ENCODE assay signal across 8 cellular contexts in the genomic region with DNA sequence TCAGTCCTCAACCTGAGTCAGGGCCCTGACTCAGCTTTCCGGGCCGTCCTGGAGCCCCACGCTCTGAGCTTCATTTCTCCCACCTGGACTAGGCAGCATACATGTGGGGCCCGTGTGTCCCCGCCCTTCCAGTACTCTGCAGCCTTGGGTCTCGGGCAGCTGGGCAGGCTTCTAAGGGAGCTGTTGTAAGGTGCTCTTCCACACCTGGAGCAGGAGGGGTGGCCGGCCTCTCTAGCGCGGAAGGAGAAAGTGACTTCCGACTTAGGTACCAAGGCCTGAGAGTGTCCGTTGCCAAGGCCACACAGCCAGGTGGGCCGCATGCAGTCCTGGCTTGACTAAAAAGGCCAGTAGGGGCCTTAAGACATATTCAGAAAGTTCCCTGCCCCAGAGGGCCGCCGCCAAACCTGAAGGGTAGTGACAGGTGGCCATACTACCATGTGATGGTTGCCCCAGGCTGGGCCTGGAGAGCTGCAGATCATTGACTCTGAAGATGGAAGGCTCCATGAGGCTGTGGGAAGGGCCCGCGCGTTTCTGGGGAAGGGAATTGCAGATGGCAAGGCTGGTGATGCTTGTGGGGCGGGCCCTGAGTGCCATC. TPM values are rescaled to one million over a fixed set of nuclear protein-coding genes. Genes with fewer than 3 reads are reported as not detected.
DNase-seq lines count a peak whose midpoint lies in the region; ATAC-seq and TF ChIP-seq lines count a peak whose summit lies in the region.

No MANE protein-coding gene starts in this region.

- peaks cover 27 to 36% of the 10 kb centered on the region in 2 donors for H3K36me3 Mint-ChIP-seq in stimulated activated naive B cell treated with anti-CD40 and anti-IgM and Interleukin-4, amounts not matched to agents 10 μg/mL and 1 μg/mL and 100 μg/mL, for 72 hours

- H3K9me3 ChIP-seq in left ventricle myocardium inferior (replicated peaks) (peaks cover 6% of the 10 kb centered on the region), esophagus squamous epithelium (no peaks in the 10 kb centered on the region)

- H3K36me3 ChIP-seq in left ventricle myocardium inferior (peaks cover 38% of the 10 kb centered on the region), esophagus squamous epithelium (peaks cover 11 to 48% (median 25%) of the 10 kb centered on the region in 3 donors)

- TF ChIP-seq POLR2A in esophagus squamous epithelium (IDR thresholded peaks at IDR 0.05), result no peak

- peaks cover 13 to 33% of the 10 kb centered on the region in 2 donors for H3K4me1 Mint-ChIP-seq in stimulated activated naive B cell treated with anti-CD40 and anti-IgM and Interleukin-4, amounts not matched to agents 10 μg/mL and 1 μg/mL and 100 μg/mL, for 72 hours

- H3K27ac ChIP-seq in left ventricle myocardium inferior (replicated peaks) (peak overlapping the region; percentile 99), esophagus squamous epithelium (peak overlapping the region; percentile 92 to 99 (median 96))

- 45% methylated on average over 7 of the region's 18 CpGs; no CpG with 5 or more reads in 1 of the 2 donors for WGBS in esophagus squamous epithelium, 2 donors

- H3K4me1 ChIP-seq in left ventricle myocardium inferior (peaks cover 81% of the 10 kb centered on the region), esophagus squamous epithelium (peaks cover 28 to 85% (median 47%) of the 10 kb centered on the region in 3 donors)

- H3K27me3 ChIP-seq in left ventricle myocardium inferior (ENCODE audit: low read depth) (no peaks in the 10 kb centered on the region), esophagus squamous epithelium (no peaks in the 10 kb centered on the region)

- intact Hi-C loops in left ventricle myocardium inferior (cut with micrococcal nuclease) (no loop called here), Right ventricle myocardium superior (cut with DNase I) (no loop called here), esophagus squamous epithelium (cut with DNase I) (no loop called here)

- H3K9me3 Mint-ChIP-seq in stimulated activated naive B cell treated with anti-CD40 and anti-IgM and Interleukin-4, amounts not matched to agents 10 μg/mL and 1 μg/mL and 100 μg/mL, for 72 hours, result no peaks in the 10 kb centered on the region

- no peak for ATAC-seq in Right ventricle myocardium superior (ENCODE audit: poor library complexity)
- peak; percentile 33 to 34 for ATAC-seq in stimulated activated naive B cell treated with anti-CD40 and anti-IgM and Interleukin-4, amounts not matched to agents 10 μg/mL and 1 μg/mL and 100 μg/mL, for 72 hours (replicated peaks)

- TF ChIP-seq CTCF in left ventricle myocardium inferior (IDR thresholded peaks at IDR 0.05; ENCODE audit: borderline replicate concordance), result no peak
- TF ChIP-seq CTCF in esophagus squamous epithelium (IDR thresholded peaks at IDR 0.05), result no peak

- H3K27me3 Mint-ChIP-seq in stimulated activated naive B cell treated with anti-CD40 and anti-IgM and Interleukin-4, amounts not matched to agents 10 μg/mL and 1 μg/mL and 100 μg/mL, for 72 hours, result peaks cover 4 to 6% of the 10 kb centered on the region in 2 donors

- H3K27ac Mint-ChIP-seq in stimulated activated naive B cell treated with anti-CD40 and anti-IgM and Interleukin-4, amounts not matched to agents 10 μg/mL and 1 μg/mL and 100 μg/mL, for 72 hours, result peak overlapping the region; percentile 96

- peak overlapping the region; percentile 78 to 90 for H3K4me3 Mint-ChIP-seq in stimulated activated naive B cell treated with anti-CD40 and anti-IgM and Interleukin-4, amounts not matched to agents 10 μg/mL and 1 μg/mL and 100 μg/mL, for 72 hours

- peak overlapping the region; percentile 79 for H3K4me3 ChIP-seq in left ventricle myocardium inferior
- H3K4me3 ChIP-seq in esophagus squamous epithelium, result peak overlapping the region; percentile 52 to 80 (median 58)

- DNase-seq in left ventricle myocardium inferior (no peak), Right ventricle myocardium superior (no peak), NCI-H2171 (lab: John Stamatoyannopoulos, UW) (peak; percentile 37), esophagus squamous epithelium (lab: John Stamatoyannopoulos, UW) (no peak), HuH-7.5 (ENCODE audit: low spot score) (no peak), OCI-M1 (lab: John Stamatoyannopoulos, UW) (no peak), iPS-NIHi7 (ENCODE audit: extremely low spot score) (no peak)
- no peak for DNase-seq in stimulated activated naive B cell treated with anti-CD40 and anti-IgM and Interleukin-4, amounts not matched to agents 10 μg/mL and 1 μg/mL and 100 μg/mL, for 72 hours

RNA-seq across cellular contexts. Expression of gene SEMA3B, which starts 9.4 kb away (rescaled TPM):
- 23.2 TPM for total RNA-seq in left ventricle myocardium inferior
- 19.9 TPM for total RNA-seq in Right ventricle myocardium superior
- 1 to 10 TPM in 3 of 4 donors, under 1 TPM in 1; 0.70 to 8.2 (median 2.4) TPM for total RNA-seq in esophagus squamous epithelium

RNA-seq across cellular contexts. Expression of gene LSMEM2, which starts 19.4 kb away (rescaled TPM):
- 27.7 TPM for total RNA-seq in left ventricle myocardium inferior
- 29.6 TPM for total RNA-seq in Right ventricle myocardium superior
- total RNA-seq in esophagus squamous epithelium, result not detected

RNA-seq across cellular contexts. Expression of gene GNAI2, which starts 23.5 kb away (rescaled TPM):
- 118 TPM for total RNA-seq in left ventricle myocardium inferior
- 126 TPM for total RNA-seq in Right ventricle myocardium superior
- total RNA-seq in esophagus squamous epithelium, result 100 to 1,000 TPM in 2 of 4 donors, 10 to 100 TPM in 2; 39.8 to 122 (median 76.5) TPM

RNA-seq across cellular contexts. Expression of gene IFRD2, which starts 32.7 kb away (rescaled TPM):
- total RNA-seq in left ventricle myocardium inferior, result 54.9 TPM
- 70.1 TPM for total RNA-seq in Right ventricle myocardium superior
- 100 to 1,000 TPM in 1 of 4 donors, 10 to 100 TPM in 3; 49.0 to 100 (median 72.9) TPM for total RNA-seq in esophagus squamous epithelium

RNA-seq across cellular contexts. Expression of gene HYAL3, which starts 39.7 kb away (rescaled TPM):
- total RNA-seq in left ventricle myocardium inferior, result 1.2 TPM
- 1.2 TPM for total RNA-seq in Right ventricle myocardium superior
- 1 to 10 TPM; 5.3 to 7.9 (median 5.8) TPM for total RNA-seq in esophagus squamous epithelium

Comparison
In these comparisons a context has a peak if more than half of its experiments do, and no peak if none do; other contexts are left out.
1. RNA of gene LSMEM2, which starts 19.4 kb away (total RNA-seq): 29.6 TPM in Right ventricle myocardium superior (single experiment) and 27.7 TPM in left ventricle myocardium inferior (single experiment); not detected in esophagus squamous epithelium; every median in the first group is over 10 times any median in the second.